9 cellular contexts compared by ENCODE assay signal in genomic region chr12:77925536-77926108, GRCh38.
DNase-seq lines count a peak whose midpoint lies in the region; ATAC-seq and TF ChIP-seq lines count a peak whose summit lies in the region.
"Had no signal": no experiment of that assay in that cellular context is flagged by ENCODE, and none has a peak within 500 bp of the region (broad histone marks: within the 10 kb centered on the region; RNA-seq: fewer than 3 reads in every experiment).

No MANE protein-coding gene starts in this region.

- no peaks in the 10 kb centered on the region for H3K79me2 ChIP-seq in SK-N-SH (ENCODE audit: insufficient read depth)

- no peaks in the 10 kb centered on the region for H3K9me2 ChIP-seq in SK-N-SH

- intact Hi-C loops in CD14-positive monocyte (cut with micrococcal nuclease) (no loop called here), mucosa of descending colon (cut with DNase I, micrococcal nuclease) (loop anchor here (2.0 to 10.0 kb wide), 2 partner anchors 201 kb away; no protein-coding TSS in a partner anchor)

- no peaks in the 10 kb centered on the region for H3K36me3 ChIP-seq in SK-N-SH (replicated peaks in 1 of 2; ENCODE audit: control insufficient read depth in 1 of 2, insufficient read depth in 2 of 2, low read length in 1 of 2)
- H3K36me3 ChIP-seq in mucosa of descending colon (ENCODE audit: low read depth), result no peaks in the 10 kb centered on the region

- no peak overlapping the region for H3K27ac Mint-ChIP-seq in CD14-positive monocyte
- H3K27ac Mint-ChIP-seq: stimulated activated naive CD8-positive, alpha-beta T cell treated with anti-CD3 and anti-CD28 coated beads, Interleukin-15, Interleukin-2, amounts not matched to agents 100 ng/mL and 50 ng/mL, for 24 hours had no signal

- H3K4me1 ChIP-seq in SK-N-SH (ENCODE audit: control insufficient read depth in 1 of 2, insufficient read depth in 2 of 2, low read depth in 1 of 2, low read length in 1 of 2) (peaks cover 3 to 25% of the 10 kb centered on the region in 2 experiments), mucosa of descending colon (ENCODE audit: low read depth) (no peaks in the 10 kb centered on the region)

- H3K4me3 ChIP-seq in SK-N-SH (ENCODE audit: low read depth in 2 of 2, low read length in 1 of 2), result peak overlapping the region in 1 of 2 experiments; percentile 61; a peak in 1 of 4 replicates
- no peak overlapping the region for H3K4me3 ChIP-seq in mucosa of descending colon

- H2AFZ ChIP-seq in SK-N-SH (ENCODE audit: low read depth), result no peak overlapping the region

- WGBS in SK-N-SH (ENCODE audit: low lambda C conversion rate), result 2% methylated on average over 6 of the region's 6 CpGs

- peak; percentile 100 for ATAC-seq in GM18858 (IDR thresholded peaks at IDR 0.05; ENCODE audit: unreplicated experiment)
- ATAC-seq in HG02970 (IDR thresholded peaks at IDR 0.05; ENCODE audit: low FRiP score, unreplicated experiment), result peak; percentile 100
- peak; percentile 92 for ATAC-seq in mucosa of descending colon

- H3K27ac ChIP-seq in SK-N-SH (ENCODE audit: low read depth in 2 of 2, low read length in 1 of 2), result peak overlapping the region; percentile 46 to 76; a peak in 3 of 4 replicates

- peaks cover 0 to 2% (median 0%) of the 10 kb centered on the region in 7 donors for H3K9me3 Mint-ChIP-seq in CD14-positive monocyte
- H3K9me3 Mint-ChIP-seq: stimulated activated naive CD8-positive, alpha-beta T cell treated with anti-CD3 and anti-CD28 coated beads, Interleukin-15, Interleukin-2, amounts not matched to agents 100 ng/mL and 50 ng/mL, for 24 hours had no signal

- no peak for TF ChIP-seq POLR2A in erythroblast (IDR thresholded peaks at IDR 0.05; ENCODE audit: low read length)

- no peak overlapping the region for H3K9ac ChIP-seq in SK-N-SH

- DNase-seq in CD14-positive monocyte (ENCODE audit: low spot score) (no peak), NCI-H1436 (lab: John Stamatoyannopoulos, UW) (peak; percentile 91), SK-N-SH (peak; percentile 54), erythroblast (lab: John Stamatoyannopoulos, UW) (peak; percentile 64 to 67), mucosa of descending colon (peak; percentile 48 to 75 (median 54))
- DNase-seq in activated effector memory CD4-positive, alpha-beta T cell treated with anti-CD3 and anti-CD28 coated beads, Interleukin-2, amount 50 U/mL, for 16 hours, result no peak

- TF ChIP-seq EP300 in SK-N-SH (IDR thresholded peaks at IDR 0.05; ENCODE audit: borderline replicate concordance in 1 of 2, low read depth in 1 of 2, low read length in 1 of 2), result peak in 1 of 2 experiments; percentile 29; a peak in 1 of 4 replicates

- H3K9me3 ChIP-seq in SK-N-SH (no peaks in the 10 kb centered on the region), mucosa of descending colon (no peaks in the 10 kb centered on the region)

- CTCF ChIA-PET in SK-N-SH (lab: Yijun Ruan, JAX), result interaction anchor here (0.6 to 3.0 kb wide), 31 partner anchors 8 to 311 kb away, joined by 3 to 20 read pairs (median 4); no protein-coding TSS in a partner anchor

- H3F3A ChIP-seq in SK-N-SH (replicated peaks; ENCODE audit: insufficient read depth), result peaks cover 26% of the 10 kb centered on the region

- H3K27me3 Mint-ChIP-seq in CD14-positive monocyte (ENCODE audit: low read depth in 3 of 3), result peaks cover 3 to 6% (median 3%) of the 10 kb centered on the region in 3 donors
- H3K27me3 Mint-ChIP-seq: stimulated activated naive CD8-positive, alpha-beta T cell treated with anti-CD3 and anti-CD28 coated beads, Interleukin-15, Interleukin-2, amounts not matched to agents 100 ng/mL and 50 ng/mL, for 24 hours had no signal

- H3K4me3 Mint-ChIP-seq in CD14-positive monocyte, result no peak overlapping the region
- H3K4me3 Mint-ChIP-seq: stimulated activated naive CD8-positive, alpha-beta T cell treated with anti-CD3 and anti-CD28 coated beads, Interleukin-15, Interleukin-2, amounts not matched to agents 100 ng/mL and 50 ng/mL, for 24 hours had no signal

- peak overlapping the region; percentile 35 for H3K4me2 ChIP-seq in SK-N-SH

- H3K36me3 Mint-ChIP-seq in CD14-positive monocyte, result no peaks in the 10 kb centered on the region

- POLR2A ChIA-PET in SK-N-SH (lab: Yijun Ruan, JAX), result no interaction called here

- H3K4me1 Mint-ChIP-seq in CD14-positive monocyte, result no peaks in the 10 kb centered on the region

- TF ChIP-seq CTCF in CD14-positive monocyte (IDR thresholded peaks at IDR 0.05) (peak; percentile 43), SK-N-SH (IDR thresholded peaks at IDR 0.05) (peak; percentile 100), mucosa of descending colon (IDR thresholded peaks at IDR 0.05) (peak; percentile 73)

- TF ChIP-seq RAD21 in SK-N-SH (IDR thresholded peaks at IDR 0.05; ENCODE audit: low read length), result peak; percentile 88

- H3K27me3 ChIP-seq in SK-N-SH (ENCODE audit: insufficient read depth), result no peaks in the 10 kb centered on the region

- no peaks in the 10 kb centered on the region for H4K20me1 ChIP-seq in SK-N-SH (ENCODE audit: insufficient read depth)

TF ChIP-seq in SK-N-SH, 30 proteins besides CTCF, POLR2A, EP300 and RAD21 (continues in another document):
- 0 out of 2 replicates have a peak, but pooled peaks have one; percentile 61 for TF ChIP-seq SIN3A (IDR thresholded peaks at IDR 0.05; ENCODE audit: borderline replicate concordance, low read depth, low read length)
- no peak for TF ChIP-seq MEF2A (IDR thresholded peaks at IDR 0.05; ENCODE audit: borderline replicate concordance, low read depth)
- TF ChIP-seq FOXJ3 (CRISPR knock-in tag; IDR thresholded peaks at IDR 0.05), result no peak
- no peak for TF ChIP-seq NRF1 (IDR thresholded peaks at IDR 0.05; ENCODE audit: low read depth, low read length)
- peak; percentile 30; the same call in 1 of the 2 replicates for TF ChIP-seq POLR2AphosphoS5 (IDR thresholded peaks at IDR 0.05; ENCODE audit: low read depth, low read length)
- TF ChIP-seq, protein P1, sequence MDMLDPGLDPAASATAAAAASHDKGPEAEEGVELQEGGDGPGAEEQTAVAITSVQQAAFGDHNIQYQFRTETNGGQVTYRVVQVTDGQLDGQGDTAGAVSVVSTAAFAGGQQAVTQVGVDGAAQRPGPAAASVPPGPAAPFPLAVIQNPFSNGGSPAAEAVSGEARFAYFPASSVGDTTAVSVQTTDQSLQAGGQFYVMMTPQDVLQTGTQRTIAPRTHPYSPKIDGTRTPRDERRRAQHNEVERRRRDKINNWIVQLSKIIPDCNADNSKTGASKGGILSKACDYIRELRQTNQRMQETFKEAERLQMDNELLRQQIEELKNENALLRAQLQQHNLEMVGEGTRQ (IDR thresholded peaks at IDR 0.05; ENCODE audit: borderline replicate concordance, low read depth, low read length), result no peak
- no peak for TF ChIP-seq EZH2phosphoT487 (IDR thresholded peaks at IDR 0.05; ENCODE audit: borderline replicate concordance, low read depth)
- TF ChIP-seq, protein P2, sequence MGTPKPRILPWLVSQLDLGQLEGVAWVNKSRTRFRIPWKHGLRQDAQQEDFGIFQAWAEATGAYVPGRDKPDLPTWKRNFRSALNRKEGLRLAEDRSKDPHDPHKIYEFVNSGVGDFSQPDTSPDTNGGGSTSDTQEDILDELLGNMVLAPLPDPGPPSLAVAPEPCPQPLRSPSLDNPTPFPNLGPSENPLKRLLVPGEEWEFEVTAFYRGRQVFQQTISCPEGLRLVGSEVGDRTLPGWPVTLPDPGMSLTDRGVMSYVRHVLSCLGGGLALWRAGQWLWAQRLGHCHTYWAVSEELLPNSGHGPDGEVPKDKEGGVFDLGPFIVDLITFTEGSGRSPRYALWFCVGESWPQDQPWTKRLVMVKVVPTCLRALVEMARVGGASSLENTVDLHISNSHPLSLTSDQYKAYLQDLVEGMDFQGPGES (IDR thresholded peaks at IDR 0.05; ENCODE audit: low read depth, low read length), result 0 out of 2 replicates have a peak, but pooled peaks have one; percentile 4
- TF ChIP-seq SMC3 (IDR thresholded peaks at IDR 0.05; ENCODE audit: low read depth, low read length), result peak; percentile 94
- no peak for TF ChIP-seq TEAD4 (IDR thresholded peaks at IDR 0.05; ENCODE audit: borderline replicate concordance, insufficient read depth)
- TF ChIP-seq, protein P3, sequence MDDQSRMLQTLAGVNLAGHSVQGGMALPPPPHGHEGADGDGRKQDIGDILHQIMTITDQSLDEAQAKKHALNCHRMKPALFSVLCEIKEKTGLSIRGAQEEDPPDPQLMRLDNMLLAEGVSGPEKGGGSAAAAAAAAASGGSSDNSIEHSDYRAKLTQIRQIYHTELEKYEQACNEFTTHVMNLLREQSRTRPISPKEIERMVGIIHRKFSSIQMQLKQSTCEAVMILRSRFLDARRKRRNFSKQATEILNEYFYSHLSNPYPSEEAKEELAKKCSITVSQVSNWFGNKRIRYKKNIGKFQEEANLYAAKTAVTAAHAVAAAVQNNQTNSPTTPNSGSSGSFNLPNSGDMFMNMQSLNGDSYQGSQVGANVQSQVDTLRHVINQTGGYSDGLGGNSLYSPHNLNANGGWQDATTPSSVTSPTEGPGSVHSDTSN (IDR thresholded peaks at IDR 0.05), result no peak; the same call in 1 of the 2 replicates
- 0 out of 2 replicates have a peak, but pooled peaks have one; percentile 19 for TF ChIP-seq FOXM1 (IDR thresholded peaks at IDR 0.05; ENCODE audit: low read depth)
- no peak for TF ChIP-seq REST (IDR thresholded peaks at IDR 0.05; ENCODE audit: low read depth, low read length)
- TF ChIP-seq NFIC (IDR thresholded peaks at IDR 0.05; ENCODE audit: borderline replicate concordance), result peak; percentile 78

Comparison
In these comparisons a context has a peak if more than half of its experiments do, and no peak if none do; other contexts are left out.
1. DNase-seq: peak in NCI-H1436 (single experiment), SK-N-SH (single experiment), erythroblast (2 of 2) and mucosa of descending colon (3 of 3); none in CD14-positive monocyte (single experiment) and activated effector memory CD4-positive, alpha-beta T cell treated with anti-CD3 and anti-CD28 coated beads, Interleukin-2, amount 50 U/mL, for 16 hours (single experiment).
2. CTCF ChIP-seq: peak in every context shown above with its lines; median percentile 100 in SK-N-SH; 73 in mucosa of descending colon; 43 in CD14-positive monocyte.
3. intact Hi-C loops: an anchor here in mucosa of descending colon (2.0 to 10.0 kb wide); none called in CD14-positive monocyte.
4. Peak in every context shown above with its lines, with median percentiles within 50 percentile points of each other: ATAC-seq.